Comparison of ENCODE assay signal across 9 cellular contexts in the genomic region with DNA sequence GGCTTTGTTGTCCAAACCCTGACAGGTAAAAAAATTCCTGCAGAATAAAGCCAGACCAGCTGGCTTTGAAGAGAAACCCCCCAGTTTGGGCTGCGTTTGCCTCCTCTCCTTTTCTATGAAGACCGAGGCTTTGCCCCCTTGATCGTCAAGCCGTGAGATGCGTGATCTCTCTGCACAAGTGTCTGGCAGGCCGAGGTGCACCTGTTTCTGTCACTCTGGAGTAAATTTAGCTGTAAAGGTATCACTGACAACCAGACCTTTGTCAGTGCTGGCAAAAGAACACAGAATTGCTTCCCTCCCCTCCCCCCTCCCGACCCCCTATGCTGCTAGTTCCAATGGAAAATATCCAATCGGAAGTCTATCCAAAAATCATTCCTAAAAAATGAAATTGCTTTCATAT. TPM values are rescaled to one million over a fixed set of nuclear protein-coding genes. Genes with fewer than 3 reads are reported as not detected.
A peak's percentile ranks its signal among the peaks of the same experiment; 100 is the strongest.
DNase-seq lines count a peak whose midpoint lies in the region; ATAC-seq, FAIRE-seq and TF ChIP-seq lines count a peak whose summit lies in the region.
"Not testable (repeated sequence)": the region's sequence is repeated elsewhere in the genome, so short reads cannot be mapped to it uniquely, and the experiment has no call there.
"Had no signal": no experiment of that assay in that cellular context is flagged by ENCODE, and none has a peak within 500 bp of the region (broad histone marks: within the 10 kb centered on the region; RNA-seq: fewer than 3 reads in every experiment).

No MANE protein-coding gene starts in this region.

- not testable (repeated sequence) for TF ChIP-seq POLR2A in GM12891 (IDR thresholded peaks at IDR 0.05; ENCODE audit: low read depth, low read length); H1 (IDR thresholded peaks at IDR 0.05; ENCODE audit: control extremely low read depth in 1 of 2, low read depth in 2 of 2, low read length in 2 of 2); gastrocnemius medialis (IDR thresholded peaks at IDR 0.05)

- H3K56ac ChIP-seq in H1 (replicated peaks; ENCODE audit: insufficient read length, low read depth, low read length): not testable (repeated sequence)

- not testable (repeated sequence) for H2AK5ac ChIP-seq in H1 (ENCODE audit: low read depth, low read length)

- not testable (repeated sequence) for H4K91ac ChIP-seq in H1 (replicated peaks; ENCODE audit: insufficient read length, low read length)

- not testable (repeated sequence) for H2BK15ac ChIP-seq in H1 (ENCODE audit: low read length)

- peaks cover 18% of the 10 kb centered on the region for H3K4me1 Mint-ChIP-seq in WTC11

- not testable (repeated sequence) for H3K9me3 ChIP-seq in OCI-LY1 (ENCODE audit: low read length); H1 (ENCODE audit: insufficient read depth in 2 of 2, low read depth in 1 of 2, low read length in 1 of 2); keratinocyte (ENCODE audit: control insufficient read depth, low read depth, low read length); psoas muscle; gastrocnemius medialis; skeletal muscle tissue (ENCODE audit: control insufficient read depth in 3 of 3, low read length in 3 of 3)

- not testable (repeated sequence) for H3F3A ChIP-seq in OCI-LY1 (ENCODE audit: insufficient read depth, low read length)

- ATAC-seq in WTC11 (peak; percentile 30), psoas muscle (peak; percentile 91 to 96 (median 93)), gastrocnemius medialis (peak; percentile 89 to 96)

- H2BK12ac ChIP-seq in H1 (ENCODE audit: low read depth, low read length): not testable (repeated sequence)

- in situ Hi-C loops in gastrocnemius medialis (cut with MboI; ENCODE audit: low sequenced_read_pairs in 4 of 4): not testable (repeated sequence)

- H3K36me3 Mint-ChIP-seq in WTC11: not testable (repeated sequence)

- not testable (repeated sequence) for H4K20me1 ChIP-seq in OCI-LY1 (ENCODE audit: insufficient read depth, low read length); H1 (replicated peaks in 1 of 2; ENCODE audit: control insufficient read depth in 1 of 2, insufficient read depth in 2 of 2, low read length in 2 of 2); keratinocyte (ENCODE audit: control insufficient read depth, extremely low read depth, insufficient read depth, low read length)

- FAIRE-seq in GM12891 (lab: Jason Lieb, UNC): peak; percentile 73
- FAIRE-seq in H1 (lab: Jason Lieb, UNC): peak; percentile 73
- peak; percentile 53 for FAIRE-seq in keratinocyte (lab: Jason Lieb, UNC)

- intact Hi-C loops in psoas muscle (cut with DNase I); gastrocnemius medialis (cut with DNase I; ENCODE audit: low total_unique reads): not testable (repeated sequence)

- H2BK5ac ChIP-seq in H1 (ENCODE audit: low read depth, low read length): not testable (repeated sequence)

- TF ChIP-seq CTCF in OCI-LY1 (IDR thresholded peaks at IDR 0.05; ENCODE audit: low read length); WTC11 (IDR thresholded peaks at IDR 0.05); H1 (IDR thresholded peaks at IDR 0.05; ENCODE audit: control extremely low read depth in 1 of 3, insufficient read depth in 1 of 3, low read depth in 1 of 3, low read length in 3 of 3); keratinocyte (optimal IDR thresholded peaks at IDR 0.05 in 1 of 3, IDR thresholded peaks at IDR 0.05 in 1 of 3, conservative IDR thresholded peaks at IDR 0.05 in 1 of 3; ENCODE audit: extremely low read depth in 1 of 3, insufficient read depth in 2 of 3, low read length in 3 of 3); psoas muscle (IDR thresholded peaks at IDR 0.05); gastrocnemius medialis (IDR thresholded peaks at IDR 0.05 in 4 of 5, conservative IDR thresholded peaks at IDR 0.05 in 1 of 5): not testable (repeated sequence)

- not testable (repeated sequence) for H3K18ac ChIP-seq in H1 (ENCODE audit: extremely low read depth, low read length)

- not testable (repeated sequence) for H4K5ac ChIP-seq in H1 (ENCODE audit: insufficient read length, low read depth, low read length)

- not testable (repeated sequence) for H3K23ac ChIP-seq in H1 (ENCODE audit: insufficient read length)

- H3K4me2 ChIP-seq in OCI-LY1 (ENCODE audit: low read length): peak overlapping the region; percentile 26; the same call in 1 of the 2 replicates
- H3K4me2 ChIP-seq in H1 (ENCODE audit: insufficient read depth in 1 of 2, low read depth in 2 of 2, low read length in 2 of 2); keratinocyte (ENCODE audit: control insufficient read depth, extremely low read depth, insufficient read depth, low read depth, low read length): not testable (repeated sequence)

- not testable (repeated sequence) for H3K36me3 ChIP-seq in OCI-LY1 (ENCODE audit: insufficient read depth, low read length); H1 (ENCODE audit: control insufficient read depth in 2 of 4, insufficient read depth in 4 of 4, low read length in 3 of 4); keratinocyte (ENCODE audit: control insufficient read depth in 2 of 2, extremely low read depth in 1 of 2, insufficient read depth in 2 of 2, low read length in 2 of 2); psoas muscle (ENCODE audit: insufficient read depth in 1 of 2, low read depth in 1 of 2); gastrocnemius medialis; skeletal muscle tissue (ENCODE audit: control insufficient read depth in 3 of 3, insufficient read depth in 3 of 3, low read length in 3 of 3)

- H3K27ac Mint-ChIP-seq in WTC11: not testable (repeated sequence)

- H3K4ac ChIP-seq in H1 (replicated peaks; ENCODE audit: insufficient read length, low read depth, low read length): not testable (repeated sequence)

- not testable (repeated sequence) for H3K9me1 ChIP-seq in keratinocyte (ENCODE audit: control insufficient read depth, extremely low read depth, insufficient read depth, low read length)

- not testable (repeated sequence) for H3K27me3 Mint-ChIP-seq in WTC11 (ENCODE audit: low read depth)

- H3K4me3 ChIP-seq in OCI-LY1 (ENCODE audit: low read depth, low read length, poor library complexity, severe bottlenecking); H1 (ENCODE audit: extremely low read depth in 1 of 4, insufficient read depth in 2 of 4, low read depth in 3 of 4, low read length in 4 of 4); keratinocyte (ENCODE audit: control insufficient read depth in 2 of 3, extremely low read depth in 1 of 3, insufficient read depth in 2 of 3, low read depth in 1 of 3, low read length in 3 of 3): not testable (repeated sequence)
- H3K4me3 ChIP-seq in psoas muscle (peak overlapping the region; percentile 70), gastrocnemius medialis (peak overlapping the region; percentile 39 to 56 (median 41)), skeletal muscle tissue (ENCODE audit: low read length in 3 of 3) (peak overlapping the region in 2 of 3 donors; percentile 56 to 61)

- not testable (repeated sequence) for H3K4me1 ChIP-seq in OCI-LY1 (ENCODE audit: insufficient read depth, low read length, severe bottlenecking); H1 (replicated peaks in 1 of 4; ENCODE audit: control insufficient read depth in 3 of 4, insufficient read depth in 4 of 4, low read length in 3 of 4); keratinocyte (ENCODE audit: control insufficient read depth, extremely low read depth, insufficient read depth, low read length); psoas muscle; skeletal muscle tissue (ENCODE audit: control insufficient read depth in 3 of 3, insufficient read depth in 3 of 3, low read length in 3 of 3)
- H3K4me1 ChIP-seq in gastrocnemius medialis: peaks cover 11 to 13% of the 10 kb centered on the region in 2 donors

- dilution Hi-C loops in keratinocyte (cut with MboI; ENCODE audit: extremely low pct_ligation_motif_present, low sequenced_read_pairs): not testable (repeated sequence)

- H4K8ac ChIP-seq in H1 (ENCODE audit: extremely low read depth, insufficient read depth, low read length): not testable (repeated sequence)

- H3K79me1 ChIP-seq in H1 (ENCODE audit: low read depth, low read length): not testable (repeated sequence)

- H2BK20ac ChIP-seq in H1 (ENCODE audit: low read length): not testable (repeated sequence)

- H3K4me3 Mint-ChIP-seq in WTC11: not testable (repeated sequence)

- not testable (repeated sequence) for H3K9ac ChIP-seq in OCI-LY1 (ENCODE audit: low read length); H1 (replicated peaks in 1 of 4; ENCODE audit: extremely low read depth in 1 of 4, low read depth in 3 of 4, low read length in 3 of 4); keratinocyte (ENCODE audit: control insufficient read depth, extremely low read depth, insufficient read depth, low read length)
- peak overlapping the region in 2 of 3 donors; percentile 72 to 76 for H3K9ac ChIP-seq in skeletal muscle tissue (ENCODE audit: low read depth in 1 of 3, low read length in 3 of 3)

- H3K9me2 ChIP-seq in OCI-LY1 (ENCODE audit: low read depth, low read length): not testable (repeated sequence)

- not testable (repeated sequence) for H3K23me2 ChIP-seq in H1 (ENCODE audit: low read depth, low read length)

- no CpG with 5 or more reads among the region's 8 CpGs for WGBS in H1 (ENCODE audit: extremely low coverage in 1 of 2, insufficient coverage in 1 of 2, insufficient read length in 1 of 2, insufficient replicate concordance in 2 of 2, low coverage in 1 of 2, low lambda C conversion rate in 2 of 2, missing lambda C conversion rate in 1 of 2), 2 experiments
- WGBS in psoas muscle, 3 donors: 25 to 50% methylated on average over 1 of the region's 8 CpGs; no CpG with 5 or more reads in 1 of the 3 donors

- H3K27ac ChIP-seq in OCI-LY1 (ENCODE audit: low read depth, low read length, poor library complexity, severe bottlenecking): peak overlapping the region; percentile 62
- H3K27ac ChIP-seq in H1 (ENCODE audit: low read depth, low read length); keratinocyte (ENCODE audit: control insufficient read depth, insufficient read depth, low read length): not testable (repeated sequence)
- H3K27ac ChIP-seq in psoas muscle: peak overlapping the region; percentile 89
- H3K27ac ChIP-seq in gastrocnemius medialis: peak overlapping the region; percentile 79 to 87 (median 82)
- peak overlapping the region; percentile 86 for H3K27ac ChIP-seq in skeletal muscle tissue (ENCODE audit: low read depth, low read length)

- DNase-seq in GM12891 (ENCODE audit: insufficient read length, low spot score); WTC11 (ENCODE audit: low spot score); H1 (ENCODE audit: low read depth in 1 of 2, low spot score in 2 of 2); keratinocyte (ENCODE audit: low read depth, low spot score); psoas muscle; gastrocnemius medialis: not testable (repeated sequence)

- not testable (repeated sequence) for H2AFZ ChIP-seq in OCI-LY1 (ENCODE audit: low read length); H1 (ENCODE audit: low read length); keratinocyte (ENCODE audit: control insufficient read depth, low read length)

- not testable (repeated sequence) for H2BK120ac ChIP-seq in H1 (replicated peaks; ENCODE audit: low read depth, low read length)

- H3K14ac ChIP-seq in H1 (ENCODE audit: insufficient read length): not testable (repeated sequence)

- not testable (repeated sequence) for TF ChIP-seq EP300 in H1 (IDR thresholded peaks at IDR 0.05; ENCODE audit: borderline replicate concordance in 1 of 2, low read depth in 2 of 2, low read length in 2 of 2)

- H3K9me3 Mint-ChIP-seq in WTC11: not testable (repeated sequence)

- POLR2A ChIA-PET in WTC11 (lab: Charles Lee); H1 (lab: Charles Lee; ENCODE audit: partially characterized antibody): not testable (repeated sequence)

- not testable (repeated sequence) for H3K79me2 ChIP-seq in OCI-LY1 (ENCODE audit: insufficient read depth, low read length); H1 (ENCODE audit: control insufficient read depth in 1 of 2, insufficient read depth in 2 of 2, low read length in 2 of 2); keratinocyte (ENCODE audit: control insufficient read depth, insufficient read depth, low read length)

- TF ChIP-seq RAD21 in H1 (IDR thresholded peaks at IDR 0.05 in 1 of 2, conservative IDR thresholded peaks at IDR 0.05 in 1 of 2; ENCODE audit: low read depth in 2 of 2, low read length in 2 of 2): not testable (repeated sequence)

- H3K27me3 ChIP-seq in OCI-LY1 (ENCODE audit: insufficient read depth, low read length); H1 (replicated peaks in 1 of 4; ENCODE audit: control insufficient read depth in 3 of 4, extremely low read depth in 1 of 4, insufficient read depth in 3 of 4, low read length in 3 of 4); keratinocyte (ENCODE audit: control insufficient read depth, extremely low read depth, insufficient read depth, low read length); psoas muscle (ENCODE audit: insufficient read depth in 3 of 3, low read length in 2 of 3); gastrocnemius medialis; skeletal muscle tissue (ENCODE audit: control insufficient read depth in 3 of 3, insufficient read depth in 3 of 3, low read length in 3 of 3): not testable (repeated sequence)

- CTCF ChIA-PET in WTC11 (lab: Charles Lee); H1 (lab: Charles Lee; ENCODE audit: partially characterized antibody): not testable (repeated sequence)

RNA-seq across cellular contexts. Expression of a gene that starts 21.0 kb away (rescaled TPM):
- 103 TPM for polyA plus RNA-seq in GM12891 (2012; ENCODE audit: low read depth, missing spikeins)
- total RNA-seq in WTC11 (2021) (1.4 to 3.6 TPM (median 1.7 TPM) in 3 replicates), psoas muscle (100 to 1,000 TPM; 148 to 530 (median 257) TPM), gastrocnemius medialis (100 to 1,000 TPM in 3 of 4 donors, 10 to 100 TPM in 1; 63.8 to 192 (median 128) TPM), skeletal muscle tissue (464 TPM)
- total RNA-seq in H1 (2021; fragmentation: NEBNext Ultra II Directional; extraction: Animal tissue kit (Norgen Biotek cat#: 25700)): 0.99 and 1.4 TPM in 2 replicates
- polyA plus RNA-seq in H1 (2011; rRNA removed) (0.59 and 0.75 TPM in 2 replicates), keratinocyte (0.07 to 0.13 TPM (median 0.10 TPM) in 3 replicates), psoas muscle (10 to 100 TPM in 2 of 3 donors, 1 to 10 TPM in 1; 9.3 to 96.4 (median 32.0) TPM)
- polyA plus RNA-seq in H1 (2011; cell fraction: cytosol; rRNA removed): 0.22 TPM
- polyA plus RNA-seq in H1 (2011; cell fraction: nucleus; rRNA removed): 1.0 TPM
- 0.35 to 1.3 TPM (median 1.0 TPM) in 4 replicates for polyA plus RNA-seq in H1 (2012, experiment 1 of 2)
- polyA plus RNA-seq in H1 (2012, experiment 2 of 2): not detected
- polyA plus RNA-seq in H1 (2013, experiment 1 of 2): 1.1 TPM
- polyA plus RNA-seq in H1 (2013, experiment 2 of 2): 0.87 TPM
- polyA minus RNA-seq in H1 (2011; rRNA and poly(A)+ RNA removed): 1.4 and 2.0 TPM in 2 replicates
- not detected for polyA minus RNA-seq in H1 (2011; cell fraction: cytosol; rRNA and poly(A)+ RNA removed)
- polyA minus RNA-seq in H1 (2011; cell fraction: nucleus; rRNA and poly(A)+ RNA removed): 4.0 TPM
- not detected for polyA plus RNA-seq in keratinocyte (2011; ENCODE audit: low read depth)
- polyA plus RNA-seq in keratinocyte (2011; cell fraction: cytosol; rRNA removed): 0.16 and 0.21 TPM in 2 replicates
- polyA plus RNA-seq in keratinocyte (2011; cell fraction: nucleus; rRNA removed): 0.10 and 0.19 TPM in 2 replicates
- polyA plus RNA-seq in keratinocyte (2012; ENCODE audit: low replicate concordance): 0.06 and 0.52 TPM in 2 replicates
- polyA minus RNA-seq in keratinocyte: 0.70 to 3.1 TPM (median 2.1 TPM) in 3 replicates
- not detected for polyA minus RNA-seq in keratinocyte (2011; cell fraction: cytosol; rRNA and poly(A)+ RNA removed)
- polyA minus RNA-seq in keratinocyte (2011; cell fraction: nucleus; rRNA and poly(A)+ RNA removed): 0.42 and 0.47 TPM in 2 replicates
- polyA plus RNA-seq: CD8-positive, alpha-beta memory T cell had no signal

Comparison
In these comparisons a context has a peak if more than half of its experiments do, and no peak if none do; other contexts are left out.
1. ATAC-seq: peak in every context shown above with its lines; median percentile 93 in psoas muscle; 92 in gastrocnemius medialis; 30 in WTC11.
2. RNA of a gene that starts 21.0 kb away (total RNA-seq): 464 TPM in skeletal muscle tissue (single experiment), 148 to 530 TPM in psoas muscle and 63.8 to 192 TPM in gastrocnemius medialis; 1.4 to 3.6 TPM in WTC11 and 0.99 to 1.4 TPM in H1; every median in the first group is over 10 times any median in the second.